In the genomic region with DNA sequence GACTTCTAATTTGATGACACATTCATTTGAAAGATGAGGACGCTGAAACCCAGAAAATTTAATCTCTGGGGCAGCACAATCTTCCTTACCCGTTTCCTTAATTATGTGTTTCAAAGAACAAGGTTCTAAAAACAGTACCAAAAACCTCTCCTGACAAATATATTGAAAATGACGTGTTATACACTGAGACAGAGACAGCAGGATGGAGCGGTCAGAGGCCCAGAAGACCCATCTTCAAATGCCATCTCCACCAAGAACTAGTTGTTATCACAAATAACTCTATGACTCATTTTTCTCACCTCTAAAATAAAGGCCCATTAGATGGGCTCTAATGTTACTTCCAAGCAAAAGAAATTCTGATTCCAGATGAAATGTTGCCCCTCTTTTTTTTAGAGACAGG, we compare ENCODE assay signal across 1 cellular context.
TF ChIP-seq lines count a peak whose summit lies in the region.

No MANE protein-coding gene starts in this region.

TF ChIP-seq in GM12878, 131 proteins besides CTCF, POLR2A, EP300 and RAD21:
- TF ChIP-seq, protein P1, sequence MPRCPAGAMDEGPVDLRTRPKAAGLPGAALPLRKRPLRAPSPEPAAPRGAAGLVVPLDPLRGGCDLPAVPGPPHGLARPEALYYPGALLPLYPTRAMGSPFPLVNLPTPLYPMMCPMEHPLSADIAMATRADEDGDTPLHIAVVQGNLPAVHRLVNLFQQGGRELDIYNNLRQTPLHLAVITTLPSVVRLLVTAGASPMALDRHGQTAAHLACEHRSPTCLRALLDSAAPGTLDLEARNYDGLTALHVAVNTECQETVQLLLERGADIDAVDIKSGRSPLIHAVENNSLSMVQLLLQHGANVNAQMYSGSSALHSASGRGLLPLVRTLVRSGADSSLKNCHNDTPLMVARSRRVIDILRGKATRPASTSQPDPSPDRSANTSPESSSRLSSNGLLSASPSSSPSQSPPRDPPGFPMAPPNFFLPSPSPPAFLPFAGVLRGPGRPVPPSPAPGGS (IDR thresholded peaks at IDR 0.05; ENCODE audit: borderline replicate concordance, insufficient read depth, low read depth, low read length, poor library complexity, severe bottlenecking): no peak
- TF ChIP-seq ZNF622 (IDR thresholded peaks at IDR 0.05) (no peak), ATF7 (IDR thresholded peaks at IDR 0.05; ENCODE audit: low read depth) (no peak), PAX5 (IDR thresholded peaks at IDR 0.05; ENCODE audit: borderline replicate concordance, low read depth, low read length) (no peak), SP1 (IDR thresholded peaks at IDR 0.05; ENCODE audit: low read depth, low read length) (no peak), ASH2L (IDR thresholded peaks at IDR 0.05; ENCODE audit: borderline replicate concordance, low read depth) (no peak), IRF4 (IDR thresholded peaks at IDR 0.05; ENCODE audit: low read depth, low read length) (no peak), ZNF384 (IDR thresholded peaks at IDR 0.05; ENCODE audit: borderline replicate concordance, low read depth, low read length) (no peak), HDGF (IDR thresholded peaks at IDR 0.05) (no peak), KDM1A (IDR thresholded peaks at IDR 0.05; ENCODE audit: borderline replicate concordance) (no peak), SUPT20H (IDR thresholded peaks at IDR 0.05; ENCODE audit: borderline replicate concordance, control insufficient read depth, low read depth, low read length) (no peak)
- TF ChIP-seq, protein P2, sequence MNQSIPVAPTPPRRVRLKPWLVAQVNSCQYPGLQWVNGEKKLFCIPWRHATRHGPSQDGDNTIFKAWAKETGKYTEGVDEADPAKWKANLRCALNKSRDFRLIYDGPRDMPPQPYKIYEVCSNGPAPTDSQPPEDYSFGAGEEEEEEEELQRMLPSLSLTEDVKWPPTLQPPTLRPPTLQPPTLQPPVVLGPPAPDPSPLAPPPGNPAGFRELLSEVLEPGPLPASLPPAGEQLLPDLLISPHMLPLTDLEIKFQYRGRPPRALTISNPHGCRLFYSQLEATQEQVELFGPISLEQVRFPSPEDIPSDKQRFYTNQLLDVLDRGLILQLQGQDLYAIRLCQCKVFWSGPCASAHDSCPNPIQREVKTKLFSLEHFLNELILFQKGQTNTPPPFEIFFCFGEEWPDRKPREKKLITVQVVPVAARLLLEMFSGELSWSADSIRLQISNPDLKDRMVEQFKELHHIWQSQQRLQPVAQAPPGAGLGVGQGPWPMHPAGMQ (IDR thresholded peaks at IDR 0.05; ENCODE audit: borderline replicate concordance): no peak
- TF ChIP-seq, protein P3, sequence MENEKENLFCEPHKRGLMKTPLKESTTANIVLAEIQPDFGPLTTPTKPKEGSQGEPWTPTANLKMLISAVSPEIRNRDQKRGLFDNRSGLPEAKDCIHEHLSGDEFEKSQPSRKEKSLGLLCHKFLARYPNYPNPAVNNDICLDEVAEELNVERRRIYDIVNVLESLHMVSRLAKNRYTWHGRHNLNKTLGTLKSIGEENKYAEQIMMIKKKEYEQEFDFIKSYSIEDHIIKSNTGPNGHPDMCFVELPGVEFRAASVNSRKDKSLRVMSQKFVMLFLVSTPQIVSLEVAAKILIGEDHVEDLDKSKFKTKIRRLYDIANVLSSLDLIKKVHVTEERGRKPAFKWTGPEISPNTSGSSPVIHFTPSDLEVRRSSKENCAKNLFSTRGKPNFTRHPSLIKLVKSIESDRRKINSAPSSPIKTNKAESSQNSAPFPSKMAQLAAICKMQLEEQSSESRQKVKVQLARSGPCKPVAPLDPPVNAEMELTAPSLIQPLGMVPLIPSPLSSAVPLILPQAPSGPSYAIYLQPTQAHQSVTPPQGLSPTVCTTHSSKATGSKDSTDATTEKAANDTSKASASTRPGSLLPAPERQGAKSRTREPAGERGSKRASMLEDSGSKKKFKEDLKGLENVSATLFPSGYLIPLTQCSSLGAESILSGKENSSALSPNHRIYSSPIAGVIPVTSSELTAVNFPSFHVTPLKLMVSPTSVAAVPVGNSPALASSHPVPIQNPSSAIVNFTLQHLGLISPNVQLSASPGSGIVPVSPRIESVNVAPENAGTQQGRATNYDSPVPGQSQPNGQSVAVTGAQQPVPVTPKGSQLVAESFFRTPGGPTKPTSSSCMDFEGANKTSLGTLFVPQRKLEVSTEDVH (IDR thresholded peaks at IDR 0.05; ENCODE audit: low read depth, partially characterized antibody): no peak
